ENCODE assay signal across 8 cellular contexts in the genomic region with DNA sequence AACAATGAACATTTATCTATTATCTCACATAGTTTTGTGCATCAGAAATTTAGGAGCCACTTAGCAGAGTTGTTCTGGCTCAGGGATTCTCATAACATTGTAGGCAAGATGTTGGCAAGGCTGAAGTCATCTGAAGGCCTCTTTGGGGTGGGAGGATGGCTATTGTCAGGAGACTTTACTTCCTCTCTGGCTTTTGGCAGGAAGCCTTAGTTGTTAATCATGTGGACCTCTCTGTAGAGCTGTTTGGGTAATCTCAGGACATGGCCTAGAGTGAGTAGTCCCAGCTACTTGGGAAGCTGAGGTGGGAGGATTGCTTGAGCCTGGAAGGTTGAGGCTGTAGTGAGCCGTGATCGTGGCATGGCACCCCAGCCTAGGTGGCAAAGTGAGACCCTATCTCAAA. TPM values are rescaled to one million over a fixed set of nuclear protein-coding genes. Genes with fewer than 3 reads are reported as not detected.
DNase-seq lines count a peak whose midpoint lies in the region; ATAC-seq and TF ChIP-seq lines count a peak whose summit lies in the region.

No MANE protein-coding gene starts in this region.

- no peak overlapping the region for H3K9ac ChIP-seq in H9 (ENCODE audit: extremely low read depth, insufficient read length, low read length)

- no peak overlapping the region for H2BK20ac ChIP-seq in H9 (ENCODE audit: low read depth, low read length, poor library complexity, severe bottlenecking)

- intact Hi-C loops in psoas muscle (cut with DNase I) = no loop called here

- no peak overlapping the region for H3K4me3 Mint-ChIP-seq in H9
- H3K4me3 Mint-ChIP-seq in stimulated activated effector memory CD8-positive, alpha-beta T cell treated with anti-CD3 and anti-CD28 coated beads, Interleukin-12 subunit alpha, Interleukin-12 subunit beta, amount 100 ng/mL, for 72 hours = no peak overlapping the region

- peaks cover 4% of the 10 kb centered on the region; the same call in 1 of the 2 replicates for H3K79me2 ChIP-seq in H9 (ENCODE audit: insufficient read depth, low read length)

- no peak overlapping the region for H2BK12ac ChIP-seq in H9 (ENCODE audit: insufficient read length, low read depth, low read length)

- H3K4me2 ChIP-seq in H9 (ENCODE audit: insufficient read depth, insufficient read length, low read length) = no peak overlapping the region

- H4K5ac ChIP-seq in H9 (ENCODE audit: insufficient read length, low read depth, low read length) = no peak overlapping the region

- no peak overlapping the region for H4K8ac ChIP-seq in H9 (replicated peaks; ENCODE audit: insufficient read length, low read depth, low read length)

- no peaks in the 10 kb centered on the region for H3K79me1 ChIP-seq in H9 (ENCODE audit: insufficient read depth, low read depth, low read length, poor library complexity, severe bottlenecking)

- no peak overlapping the region for H3K23ac ChIP-seq in H9 (ENCODE audit: insufficient read length, low read depth, low read length)

- H3K9me3 ChIP-seq in H9 (ENCODE audit: control insufficient read depth, low read depth, low read length) (no peaks in the 10 kb centered on the region), psoas muscle (no peaks in the 10 kb centered on the region)

- H2BK120ac ChIP-seq in H9 (ENCODE audit: low read depth, low read length, poor library complexity, severe bottlenecking) = no peak overlapping the region

- no peaks in the 10 kb centered on the region for H4K20me1 ChIP-seq in H9 (ENCODE audit: control insufficient read depth, insufficient read depth, insufficient read length)

- no peak for TF ChIP-seq CTCF in H9 (conservative IDR thresholded peaks at IDR 0.05)
- TF ChIP-seq CTCF in fibroblast of pulmonary artery (IDR thresholded peaks at IDR 0.05; ENCODE audit: low read length, missing control alignments) = no peak
- TF ChIP-seq CTCF in psoas muscle (IDR thresholded peaks at IDR 0.05) = no peak

- H2BK15ac ChIP-seq in H9 (ENCODE audit: low read depth, low read length) = no peak overlapping the region

- H3K4me1 ChIP-seq in H9 (ENCODE audit: insufficient read depth, low read length) = no peaks in the 10 kb centered on the region; the same call in 1 of the 2 replicates
- H3K4me1 ChIP-seq in psoas muscle = peaks cover 11% of the 10 kb centered on the region

- no peak overlapping the region for H3K4ac ChIP-seq in H9 (ENCODE audit: low read depth, low read length)

- H2AK5ac ChIP-seq in H9 (ENCODE audit: insufficient read length, low read length) = no peak overlapping the region

- no peaks in the 10 kb centered on the region for H3K27me3 Mint-ChIP-seq in H9 (ENCODE audit: low read depth)

- no peak overlapping the region for H3K14ac ChIP-seq in H9 (ENCODE audit: insufficient read depth, low read length)

- no peaks in the 10 kb centered on the region for H3K27me3 ChIP-seq in H9 (ENCODE audit: insufficient read depth, low read length)
- no peaks in the 10 kb centered on the region for H3K27me3 ChIP-seq in psoas muscle (ENCODE audit: insufficient read depth in 3 of 3, low read length in 2 of 3)

- DNase-seq in H9 (no peak), SIG-M5 treated with dmso at 0.1 percent for 504 hours (lab: John Stamatoyannopoulos, UW; ENCODE audit: unreplicated experiment) (peak; percentile 73), fibroblast of pulmonary artery (ENCODE audit: low read depth) (peak; percentile 96), psoas muscle (no peak)
- DNase-seq in stimulated activated effector memory CD8-positive, alpha-beta T cell treated with anti-CD3 and anti-CD28 coated beads, Interleukin-12 subunit alpha, Interleukin-12 subunit beta, amount 100 ng/mL, for 72 hours (ENCODE audit: low spot score in 2 of 2) = no peak

- peaks cover 8 to 10% (median 8%) of the 10 kb centered on the region in 3 experiments for H3K36me3 Mint-ChIP-seq in H9 (ENCODE audit: insufficient read depth in 1 of 3, low read depth in 3 of 3)
- H3K36me3 Mint-ChIP-seq in stimulated activated effector memory CD8-positive, alpha-beta T cell treated with anti-CD3 and anti-CD28 coated beads, Interleukin-12 subunit alpha, Interleukin-12 subunit beta, amount 100 ng/mL, for 72 hours = no peaks in the 10 kb centered on the region

- no peak overlapping the region for H2BK5ac ChIP-seq in H9 (ENCODE audit: insufficient read length, low read length)

- no peak overlapping the region for H3K4me3 ChIP-seq in fibroblast of pulmonary artery (replicated peaks; ENCODE audit: low read depth, low read length)
- H3K4me3 ChIP-seq in psoas muscle = no peak overlapping the region

- ATAC-seq in psoas muscle (peak in 3 of 4 donors; percentile 36 to 49 (median 45)), HG02623 (IDR thresholded peaks at IDR 0.05; ENCODE audit: unreplicated experiment) (no peak), HG02759 (IDR thresholded peaks at IDR 0.05; ENCODE audit: unreplicated experiment) (no peak), GM19324 (IDR thresholded peaks at IDR 0.05; ENCODE audit: low FRiP score, unreplicated experiment) (no peak)
- ATAC-seq in stimulated activated effector memory CD8-positive, alpha-beta T cell treated with anti-CD3 and anti-CD28 coated beads, Interleukin-12 subunit alpha, Interleukin-12 subunit beta, amount 100 ng/mL, for 72 hours = no peak

- H3K27ac ChIP-seq in H9 (ENCODE audit: insufficient read length, low read depth, low read length) = no peak overlapping the region
- no peak overlapping the region for H3K27ac ChIP-seq in psoas muscle

- H3K27ac Mint-ChIP-seq in H9 = peak overlapping the region in 2 of 3 experiments; percentile 29 to 41; a peak in 4 of 7 replicates
- H3K27ac Mint-ChIP-seq in stimulated activated effector memory CD8-positive, alpha-beta T cell treated with anti-CD3 and anti-CD28 coated beads, Interleukin-12 subunit alpha, Interleukin-12 subunit beta, amount 100 ng/mL, for 72 hours = no peak overlapping the region

- H3K56ac ChIP-seq in H9 (ENCODE audit: insufficient read length, low read depth, low read length) = no peak overlapping the region

- H3K23me2 ChIP-seq in H9 (ENCODE audit: insufficient read length, low read depth, low read length, poor library complexity, severe bottlenecking) = no peaks in the 10 kb centered on the region

- no peak overlapping the region for H2AFZ ChIP-seq in H9 (ENCODE audit: low read length)

- H3K9me3 Mint-ChIP-seq in H9 = no peaks in the 10 kb centered on the region
- peaks cover 3% of the 10 kb centered on the region for H3K9me3 Mint-ChIP-seq in stimulated activated effector memory CD8-positive, alpha-beta T cell treated with anti-CD3 and anti-CD28 coated beads, Interleukin-12 subunit alpha, Interleukin-12 subunit beta, amount 100 ng/mL, for 72 hours

- H3T11ph ChIP-seq in H9 (ENCODE audit: low read length) = no peak overlapping the region

- H3K36me3 ChIP-seq in psoas muscle (ENCODE audit: insufficient read depth in 1 of 2, low read depth in 1 of 2) = no peaks in the 10 kb centered on the region

- no peak overlapping the region for H4K91ac ChIP-seq in H9 (ENCODE audit: insufficient read length, low read depth, low read length)

- WGBS in H9 (ENCODE audit: extremely low coverage, insufficient read length, low lambda C conversion rate) = no CpG with 5 or more reads among the region's 2 CpGs
- 63 to 67% (median 65%) methylated on average over 2 of the region's 2 CpGs for WGBS in psoas muscle, 3 donors

- H3K4me1 Mint-ChIP-seq in H9 = peaks cover 13 to 18% of the 10 kb centered on the region in 2 experiments
- H3K4me1 Mint-ChIP-seq in stimulated activated effector memory CD8-positive, alpha-beta T cell treated with anti-CD3 and anti-CD28 coated beads, Interleukin-12 subunit alpha, Interleukin-12 subunit beta, amount 100 ng/mL, for 72 hours = no peaks in the 10 kb centered on the region

- H3K18ac ChIP-seq in H9 (ENCODE audit: insufficient read length, low read depth, low read length) = no peak overlapping the region

RNA-seq across cellular contexts. Expression of a gene that starts 40.2 kb away (rescaled TPM):
- 22.2 and 22.3 TPM in 2 replicates for total RNA-seq in H9 (2021)
- 10 to 100 TPM in 3 of 4 donors, 1 to 10 TPM in 1; 5.5 to 42.1 (median 12.1) TPM for total RNA-seq in psoas muscle
- 1 to 10 TPM; 1.9 to 4.6 (median 2.8) TPM for polyA plus RNA-seq in psoas muscle

Comparison
In these comparisons a context has a peak if more than half of its experiments do, and no peak if none do; other contexts are left out.
1. DNase-seq: peak in SIG-M5 treated with dmso at 0.1 percent for 504 hours (single experiment) and fibroblast of pulmonary artery (single experiment); none in H9 (single experiment), psoas muscle (0 of 2) and stimulated activated effector memory CD8-positive, alpha-beta T cell treated with anti-CD3 and anti-CD28 coated beads, Interleukin-12 subunit alpha, Interleukin-12 subunit beta, amount 100 ng/mL, for 72 hours (0 of 2).
2. ATAC-seq: peak in psoas muscle (3 of 4); none in HG02623 (single experiment), HG02759 (single experiment), stimulated activated effector memory CD8-positive, alpha-beta T cell treated with anti-CD3 and anti-CD28 coated beads, Interleukin-12 subunit alpha, Interleukin-12 subunit beta, amount 100 ng/mL, for 72 hours (single experiment) and GM19324 (single experiment).